ENCODE assay signal across 29 cellular contexts in genomic region chr7:156490021-156490800, GRCh38.
DNase-seq lines count a peak whose midpoint lies in the region; ATAC-seq and TF ChIP-seq lines count a peak whose summit lies in the region.
"Had no signal": no experiment of that assay in that cellular context is flagged by ENCODE, and none has a peak within 500 bp of the region (broad histone marks: within the 10 kb centered on the region; RNA-seq: fewer than 3 reads in every experiment).

No MANE protein-coding gene starts in this region.

- TF ChIP-seq POLR2A in thyroid gland (IDR thresholded peaks at IDR 0.05) = no peak

- DNase-seq in right atrium auricular region (ENCODE audit: low spot score) (peak; percentile 4), Right ventricle myocardium inferior (ENCODE audit: missing footprints) (no peak), thyroid gland (peak; percentile 74 to 81), SIG-M5 (lab: John Stamatoyannopoulos, UW) (no peak)
- DNase-seq: 8988T; ACHN; AML-193; BE2C; C1 segment of cervical spinal cord; Caco-2; Calu3; CD4-positive, alpha-beta memory T cell; CD4-positive, alpha-beta T cell; CD4-positive, CD25-positive, alpha-beta regulatory T cell; CD8-positive, alpha-beta memory T cell; CD8-positive, alpha-beta T cell; COR-L47; DMS 273 treated with DMSO at 0.1 percent for 48 hours; DMS153; DMS53; DMS79; DMS79 treated with DMSO at 0.1 percent for 48 hours; DND-41; EL had no signal

- H3K4me1 ChIP-seq in right atrium auricular region (no peaks in the 10 kb centered on the region), thyroid gland (peaks cover 16 to 19% of the 10 kb centered on the region in 2 donors)
- H3K4me1 ChIP-seq: A549, BE2C, Caco-2 had no signal

- H3K27me3 ChIP-seq in right atrium auricular region (no peaks in the 10 kb centered on the region), thyroid gland (no peaks in the 10 kb centered on the region)
- H3K27me3 ChIP-seq: BE2C; BLaER1; BLaER1 treated with 17β-estradiol and CSF1 and Interleukin-3, amounts not matched to agents 10 nM and 100 nM had no signal

- no peak overlapping the region for H3K27ac ChIP-seq in right atrium auricular region
- peak overlapping the region; percentile 31 to 76 (median 37) for H3K27ac ChIP-seq in thyroid gland
- H3K27ac ChIP-seq: 22Rv1; A549; BLaER1; BLaER1 treated with 17β-estradiol and CSF1 and Interleukin-3, amounts not matched to agents 10 nM and 100 nM; C4-2B had no signal

- intact Hi-C loops in Right ventricle myocardium inferior (cut with DNase I) (no loop called here), thyroid gland (cut with DNase I) (no loop called here)

- H3K9me3 ChIP-seq in right atrium auricular region = no peaks in the 10 kb centered on the region
- no peaks in the 10 kb centered on the region for H3K9me3 ChIP-seq in thyroid gland
- H3K9me3 ChIP-seq: A549; BE2C; BLaER1; BLaER1 treated with 17β-estradiol and CSF1 and Interleukin-3, amounts not matched to agents 10 nM and 100 nM; Caco-2 had no signal

- H3K36me3 ChIP-seq in right atrium auricular region (no peaks in the 10 kb centered on the region), thyroid gland (no peaks in the 10 kb centered on the region)
- H3K36me3 ChIP-seq: BE2C; BLaER1; BLaER1 treated with 17β-estradiol and CSF1 and Interleukin-3, amounts not matched to agents 10 nM and 100 nM had no signal

- TF ChIP-seq CTCF in right atrium auricular region (IDR thresholded peaks at IDR 0.05) = no peak
- TF ChIP-seq CTCF in thyroid gland (IDR thresholded peaks at IDR 0.05) = no peak

- H3K4me3 ChIP-seq in right atrium auricular region (no peak overlapping the region), thyroid gland (replicated peaks in 1 of 3) (no peak overlapping the region)
- H3K4me3 ChIP-seq: A549; BLaER1; BLaER1 treated with 17β-estradiol and CSF1 and Interleukin-3, amounts not matched to agents 10 nM and 100 nM had no signal

- 42 to 43% methylated on average over 8 of the region's 8 CpGs for WGBS in thyroid gland, 2 donors

- ATAC-seq in Right ventricle myocardium inferior = no peak
- ATAC-seq: A549; CD8-positive, alpha-beta T cell had no signal

Comparison
In these comparisons a context has a peak if more than half of its experiments do, and no peak if none do; other contexts are left out.
1. DNase-seq: peak in right atrium auricular region (single experiment) and thyroid gland (2 of 2); none in Right ventricle myocardium inferior (single experiment) and SIG-M5 (single experiment).
2. H3K27ac ChIP-seq: peak in thyroid gland (3 of 3); none in right atrium auricular region (0 of 2).